ENCODE assay signal across 1 cellular context in the genomic region with DNA sequence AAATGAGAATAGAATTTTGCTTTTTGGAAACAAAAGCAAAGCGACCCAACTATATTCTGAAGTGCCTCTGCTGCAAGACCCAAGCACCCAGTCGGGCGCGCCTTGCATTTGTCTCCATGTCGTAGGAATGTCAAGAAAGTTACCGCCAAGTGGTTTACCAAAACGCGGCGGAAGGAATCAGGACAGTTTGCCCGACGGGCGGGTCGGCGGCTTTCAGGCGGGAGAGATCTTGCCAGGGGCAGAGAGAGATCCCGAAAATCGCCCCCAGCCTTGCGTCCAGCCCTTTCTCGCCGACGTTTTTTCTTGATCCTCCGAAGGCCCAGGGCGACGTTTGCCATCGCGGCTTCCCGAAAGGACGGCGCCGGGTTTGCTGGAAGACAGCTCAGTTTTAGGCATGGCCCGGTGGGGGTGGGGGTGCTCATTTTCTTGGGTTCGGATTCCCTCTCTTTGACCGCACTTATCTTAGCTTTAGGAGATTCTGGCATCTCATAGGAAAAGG.
TF ChIP-seq lines count a peak whose summit lies in the region.

No MANE protein-coding gene starts in this region.

TF ChIP-seq in K562, 482 proteins besides CTCF, POLR2A, EP300 and RAD21 (continues in another document):
- TF ChIP-seq, protein P1, sequence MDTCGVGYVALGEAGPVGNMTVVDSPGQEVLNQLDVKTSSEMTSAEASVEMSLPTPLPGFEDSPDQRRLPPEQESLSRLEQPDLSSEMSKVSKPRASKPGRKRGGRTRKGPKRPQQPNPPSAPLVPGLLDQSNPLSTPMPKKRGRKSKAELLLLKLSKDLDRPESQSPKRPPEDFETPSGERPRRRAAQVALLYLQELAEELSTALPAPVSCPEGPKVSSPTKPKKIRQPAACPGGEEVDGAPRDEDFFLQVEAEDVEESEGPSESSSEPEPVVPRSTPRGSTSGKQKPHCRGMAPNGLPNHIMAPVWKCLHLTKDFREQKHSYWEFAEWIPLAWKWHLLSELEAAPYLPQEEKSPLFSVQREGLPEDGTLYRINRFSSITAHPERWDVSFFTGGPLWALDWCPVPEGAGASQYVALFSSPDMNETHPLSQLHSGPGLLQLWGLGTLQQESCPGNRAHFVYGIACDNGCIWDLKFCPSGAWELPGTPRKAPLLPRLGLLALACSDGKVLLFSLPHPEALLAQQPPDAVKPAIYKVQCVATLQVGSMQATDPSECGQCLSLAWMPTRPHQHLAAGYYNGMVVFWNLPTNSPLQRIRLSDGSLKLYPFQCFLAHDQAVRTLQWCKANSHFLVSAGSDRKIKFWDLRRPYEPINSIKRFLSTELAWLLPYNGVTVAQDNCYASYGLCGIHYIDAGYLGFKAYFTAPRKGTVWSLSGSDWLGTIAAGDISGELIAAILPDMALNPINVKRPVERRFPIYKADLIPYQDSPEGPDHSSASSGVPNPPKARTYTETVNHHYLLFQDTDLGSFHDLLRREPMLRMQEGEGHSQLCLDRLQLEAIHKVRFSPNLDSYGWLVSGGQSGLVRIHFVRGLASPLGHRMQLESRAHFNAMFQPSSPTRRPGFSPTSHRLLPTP (IDR thresholded peaks at IDR 0.05; ENCODE audit: borderline replicate concordance, extremely low read depth, insufficient read length): no peak
- TF ChIP-seq ZNF3 (CRISPR knock-in tag; IDR thresholded peaks at IDR 0.05) (no peak), KDM5B (IDR thresholded peaks at IDR 0.05; ENCODE audit: insufficient replicate concordance, low read depth, low read length) (peak; percentile 40), TRIM28 (IDR thresholded peaks at IDR 0.05) (no peak), RBM34 (IDR thresholded peaks at IDR 0.05; ENCODE audit: borderline replicate concordance, insufficient read depth, low read length) (no peak), SMARCA4 (IDR thresholded peaks at IDR 0.05) (peak; percentile 38; the same call in 1 of the 2 replicates), KLF16 (IDR thresholded peaks at IDR 0.05) (no peak), SIN3A (IDR thresholded peaks at IDR 0.05; ENCODE audit: borderline replicate concordance in 2 of 2, control insufficient read depth in 1 of 2, low read depth in 2 of 2, low read length in 2 of 2) (no peak), FIP1L1 (IDR thresholded peaks at IDR 0.05; ENCODE audit: low read depth, low read length, poor library complexity, severe bottlenecking) (no peak), TCF7L2 (IDR thresholded peaks at IDR 0.05; ENCODE audit: low read depth, low read length) (no peak), HMGN3 (IDR thresholded peaks at IDR 0.05; ENCODE audit: borderline replicate concordance, extremely low read depth, insufficient read length, low read depth, low read length) (no peak), ELF4 (CRISPR knock-in tag; IDR thresholded peaks at IDR 0.05) (no peak), PHF20 (IDR thresholded peaks at IDR 0.05; ENCODE audit: partially characterized antibody) (no peak), MCM3 (IDR thresholded peaks at IDR 0.05) (no peak), ZNF184 (CRISPR knock-in tag; IDR thresholded peaks at IDR 0.05) (no peak), ETV1 (tag; conservative IDR thresholded peaks at IDR 0.05; ENCODE audit: low read depth) (peak; percentile 69), ZBED1 (IDR thresholded peaks at IDR 0.05) (0 out of 2 replicates have a peak, but pooled peaks have one; percentile 45), POLR3A (IDR thresholded peaks at IDR 0.05; ENCODE audit: borderline replicate concordance, extremely low read depth, insufficient read depth, insufficient read length) (no peak), ESRRB (CRISPR knock-in tag; IDR thresholded peaks at IDR 0.05; ENCODE audit: borderline replicate concordance) (no peak), SIN3B (IDR thresholded peaks at IDR 0.05; ENCODE audit: low read depth) (no peak), ARID1B (IDR thresholded peaks at IDR 0.05) (peak; percentile 6; the same call in 1 of the 2 replicates), SMARCB1 (IDR thresholded peaks at IDR 0.05; ENCODE audit: insufficient read length, low read depth) (no peak), MED1 (CRISPR knock-in tag; IDR thresholded peaks at IDR 0.05; ENCODE audit: borderline replicate concordance) (no peak), MIER1 (IDR thresholded peaks at IDR 0.05; ENCODE audit: low read depth) (no peak), TEAD1 (CRISPR knock-in tag; IDR thresholded peaks at IDR 0.05) (peak in 1 of 2 experiments; percentile 72; a peak in 2 of 4 replicates), SMAD4 (CRISPR knock-in tag; conservative IDR thresholded peaks at IDR 0.05) (peak; percentile 63; the same call in 1 of the 2 replicates), E2F3 (CRISPR knock-in tag; IDR thresholded peaks at IDR 0.05) (0 out of 2 replicates have a peak, but pooled peaks have one; percentile 76), TCFL5 (CRISPR knock-in tag; conservative IDR thresholded peaks at IDR 0.05) (no peak), GTF2E2 (tag; IDR thresholded peaks at IDR 0.05) (peak; percentile 70; the same call in 1 of the 2 replicates), BRF1 (IDR thresholded peaks at IDR 0.05; ENCODE audit: borderline replicate concordance, extremely low read depth, insufficient read length) (no peak), MAZ (CRISPR knock-in tag; conservative IDR thresholded peaks at IDR 0.05 in 1 of 2, IDR thresholded peaks at IDR 0.05 in 1 of 2) (peak in 1 of 2 experiments; percentile 9; a peak in 1 of 4 replicates), NFATC3 (IDR thresholded peaks at IDR 0.05) (no peak), ZSCAN29 (IDR thresholded peaks at IDR 0.05) (0 out of 2 replicates have a peak, but pooled peaks have one; percentile 57), MTA3 (IDR thresholded peaks at IDR 0.05; ENCODE audit: borderline replicate concordance) (peak; percentile 58; the same call in 1 of the 2 replicates), ILK (tag; IDR thresholded peaks at IDR 0.05; ENCODE audit: borderline replicate concordance, low read depth) (no peak), ZNF584 (CRISPR knock-in tag; IDR thresholded peaks at IDR 0.05; ENCODE audit: low read depth) (no peak)
- TF ChIP-seq, protein P2, sequence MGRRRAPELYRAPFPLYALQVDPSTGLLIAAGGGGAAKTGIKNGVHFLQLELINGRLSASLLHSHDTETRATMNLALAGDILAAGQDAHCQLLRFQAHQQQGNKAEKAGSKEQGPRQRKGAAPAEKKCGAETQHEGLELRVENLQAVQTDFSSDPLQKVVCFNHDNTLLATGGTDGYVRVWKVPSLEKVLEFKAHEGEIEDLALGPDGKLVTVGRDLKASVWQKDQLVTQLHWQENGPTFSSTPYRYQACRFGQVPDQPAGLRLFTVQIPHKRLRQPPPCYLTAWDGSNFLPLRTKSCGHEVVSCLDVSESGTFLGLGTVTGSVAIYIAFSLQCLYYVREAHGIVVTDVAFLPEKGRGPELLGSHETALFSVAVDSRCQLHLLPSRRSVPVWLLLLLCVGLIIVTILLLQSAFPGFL (CRISPR knock-in tag; IDR thresholded peaks at IDR 0.05): no peak
- TF ChIP-seq, protein P3, sequence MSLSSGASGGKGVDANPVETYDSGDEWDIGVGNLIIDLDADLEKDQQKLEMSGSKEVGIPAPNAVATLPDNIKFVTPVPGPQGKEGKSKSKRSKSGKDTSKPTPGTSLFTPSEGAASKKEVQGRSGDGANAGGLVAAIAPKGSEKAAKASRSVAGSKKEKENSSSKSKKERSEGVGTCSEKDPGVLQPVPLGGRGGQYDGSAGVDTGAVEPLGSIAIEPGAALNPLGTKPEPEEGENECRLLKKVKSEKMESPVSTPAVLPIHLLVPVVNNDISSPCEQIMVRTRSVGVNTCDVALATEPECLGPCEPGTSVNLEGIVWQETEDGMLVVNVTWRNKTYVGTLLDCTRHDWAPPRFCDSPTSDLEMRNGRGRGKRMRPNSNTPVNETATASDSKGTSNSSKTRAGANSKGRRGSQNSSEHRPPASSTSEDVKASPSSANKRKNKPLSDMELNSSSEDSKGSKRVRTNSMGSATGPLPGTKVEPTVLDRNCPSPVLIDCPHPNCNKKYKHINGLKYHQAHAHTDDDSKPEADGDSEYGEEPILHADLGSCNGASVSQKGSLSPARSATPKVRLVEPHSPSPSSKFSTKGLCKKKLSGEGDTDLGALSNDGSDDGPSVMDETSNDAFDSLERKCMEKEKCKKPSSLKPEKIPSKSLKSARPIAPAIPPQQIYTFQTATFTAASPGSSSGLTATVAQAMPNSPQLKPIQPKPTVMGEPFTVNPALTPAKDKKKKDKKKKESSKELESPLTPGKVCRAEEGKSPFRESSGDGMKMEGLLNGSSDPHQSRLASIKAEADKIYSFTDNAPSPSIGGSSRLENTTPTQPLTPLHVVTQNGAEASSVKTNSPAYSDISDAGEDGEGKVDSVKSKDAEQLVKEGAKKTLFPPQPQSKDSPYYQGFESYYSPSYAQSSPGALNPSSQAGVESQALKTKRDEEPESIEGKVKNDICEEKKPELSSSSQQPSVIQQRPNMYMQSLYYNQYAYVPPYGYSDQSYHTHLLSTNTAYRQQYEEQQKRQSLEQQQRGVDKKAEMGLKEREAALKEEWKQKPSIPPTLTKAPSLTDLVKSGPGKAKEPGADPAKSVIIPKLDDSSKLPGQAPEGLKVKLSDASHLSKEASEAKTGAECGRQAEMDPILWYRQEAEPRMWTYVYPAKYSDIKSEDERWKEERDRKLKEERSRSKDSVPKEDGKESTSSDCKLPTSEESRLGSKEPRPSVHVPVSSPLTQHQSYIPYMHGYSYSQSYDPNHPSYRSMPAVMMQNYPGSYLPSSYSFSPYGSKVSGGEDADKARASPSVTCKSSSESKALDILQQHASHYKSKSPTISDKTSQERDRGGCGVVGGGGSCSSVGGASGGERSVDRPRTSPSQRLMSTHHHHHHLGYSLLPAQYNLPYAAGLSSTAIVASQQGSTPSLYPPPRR (CRISPR knock-in tag; IDR thresholded peaks at IDR 0.05; ENCODE audit: borderline replicate concordance): no peak
- TF ChIP-seq, protein P4, sequence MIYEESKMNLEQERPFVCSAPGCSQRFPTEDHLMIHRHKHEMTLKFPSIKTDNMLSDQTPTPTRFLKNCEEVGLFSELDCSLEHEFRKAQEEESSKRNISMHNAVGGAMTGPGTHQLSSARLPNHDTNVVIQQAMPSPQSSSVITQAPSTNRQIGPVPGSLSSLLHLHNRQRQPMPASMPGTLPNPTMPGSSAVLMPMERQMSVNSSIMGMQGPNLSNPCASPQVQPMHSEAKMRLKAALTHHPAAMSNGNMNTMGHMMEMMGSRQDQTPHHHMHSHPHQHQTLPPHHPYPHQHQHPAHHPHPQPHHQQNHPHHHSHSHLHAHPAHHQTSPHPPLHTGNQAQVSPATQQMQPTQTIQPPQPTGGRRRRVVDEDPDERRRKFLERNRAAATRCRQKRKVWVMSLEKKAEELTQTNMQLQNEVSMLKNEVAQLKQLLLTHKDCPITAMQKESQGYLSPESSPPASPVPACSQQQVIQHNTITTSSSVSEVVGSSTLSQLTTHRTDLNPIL (CRISPR knock-in tag; IDR thresholded peaks at IDR 0.05): no peak
- TF ChIP-seq, protein P5, sequence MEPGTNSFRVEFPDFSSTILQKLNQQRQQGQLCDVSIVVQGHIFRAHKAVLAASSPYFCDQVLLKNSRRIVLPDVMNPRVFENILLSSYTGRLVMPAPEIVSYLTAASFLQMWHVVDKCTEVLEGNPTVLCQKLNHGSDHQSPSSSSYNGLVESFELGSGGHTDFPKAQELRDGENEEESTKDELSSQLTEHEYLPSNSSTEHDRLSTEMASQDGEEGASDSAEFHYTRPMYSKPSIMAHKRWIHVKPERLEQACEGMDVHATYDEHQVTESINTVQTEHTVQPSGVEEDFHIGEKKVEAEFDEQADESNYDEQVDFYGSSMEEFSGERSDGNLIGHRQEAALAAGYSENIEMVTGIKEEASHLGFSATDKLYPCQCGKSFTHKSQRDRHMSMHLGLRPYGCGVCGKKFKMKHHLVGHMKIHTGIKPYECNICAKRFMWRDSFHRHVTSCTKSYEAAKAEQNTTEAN (CRISPR knock-in tag; IDR thresholded peaks at IDR 0.05): no peak
- TF ChIP-seq, protein P6, sequence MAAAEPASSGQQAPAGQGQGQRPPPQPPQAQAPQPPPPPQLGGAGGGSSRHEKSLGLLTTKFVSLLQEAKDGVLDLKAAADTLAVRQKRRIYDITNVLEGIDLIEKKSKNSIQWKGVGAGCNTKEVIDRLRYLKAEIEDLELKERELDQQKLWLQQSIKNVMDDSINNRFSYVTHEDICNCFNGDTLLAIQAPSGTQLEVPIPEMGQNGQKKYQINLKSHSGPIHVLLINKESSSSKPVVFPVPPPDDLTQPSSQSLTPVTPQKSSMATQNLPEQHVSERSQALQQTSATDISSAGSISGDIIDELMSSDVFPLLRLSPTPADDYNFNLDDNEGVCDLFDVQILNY (CRISPR knock-in tag; IDR thresholded peaks at IDR 0.05): no peak
- TF ChIP-seq, protein P7, sequence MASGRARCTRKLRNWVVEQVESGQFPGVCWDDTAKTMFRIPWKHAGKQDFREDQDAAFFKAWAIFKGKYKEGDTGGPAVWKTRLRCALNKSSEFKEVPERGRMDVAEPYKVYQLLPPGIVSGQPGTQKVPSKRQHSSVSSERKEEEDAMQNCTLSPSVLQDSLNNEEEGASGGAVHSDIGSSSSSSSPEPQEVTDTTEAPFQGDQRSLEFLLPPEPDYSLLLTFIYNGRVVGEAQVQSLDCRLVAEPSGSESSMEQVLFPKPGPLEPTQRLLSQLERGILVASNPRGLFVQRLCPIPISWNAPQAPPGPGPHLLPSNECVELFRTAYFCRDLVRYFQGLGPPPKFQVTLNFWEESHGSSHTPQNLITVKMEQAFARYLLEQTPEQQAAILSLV (tag; IDR thresholded peaks at IDR 0.05): no peak
- TF ChIP-seq, protein P8, sequence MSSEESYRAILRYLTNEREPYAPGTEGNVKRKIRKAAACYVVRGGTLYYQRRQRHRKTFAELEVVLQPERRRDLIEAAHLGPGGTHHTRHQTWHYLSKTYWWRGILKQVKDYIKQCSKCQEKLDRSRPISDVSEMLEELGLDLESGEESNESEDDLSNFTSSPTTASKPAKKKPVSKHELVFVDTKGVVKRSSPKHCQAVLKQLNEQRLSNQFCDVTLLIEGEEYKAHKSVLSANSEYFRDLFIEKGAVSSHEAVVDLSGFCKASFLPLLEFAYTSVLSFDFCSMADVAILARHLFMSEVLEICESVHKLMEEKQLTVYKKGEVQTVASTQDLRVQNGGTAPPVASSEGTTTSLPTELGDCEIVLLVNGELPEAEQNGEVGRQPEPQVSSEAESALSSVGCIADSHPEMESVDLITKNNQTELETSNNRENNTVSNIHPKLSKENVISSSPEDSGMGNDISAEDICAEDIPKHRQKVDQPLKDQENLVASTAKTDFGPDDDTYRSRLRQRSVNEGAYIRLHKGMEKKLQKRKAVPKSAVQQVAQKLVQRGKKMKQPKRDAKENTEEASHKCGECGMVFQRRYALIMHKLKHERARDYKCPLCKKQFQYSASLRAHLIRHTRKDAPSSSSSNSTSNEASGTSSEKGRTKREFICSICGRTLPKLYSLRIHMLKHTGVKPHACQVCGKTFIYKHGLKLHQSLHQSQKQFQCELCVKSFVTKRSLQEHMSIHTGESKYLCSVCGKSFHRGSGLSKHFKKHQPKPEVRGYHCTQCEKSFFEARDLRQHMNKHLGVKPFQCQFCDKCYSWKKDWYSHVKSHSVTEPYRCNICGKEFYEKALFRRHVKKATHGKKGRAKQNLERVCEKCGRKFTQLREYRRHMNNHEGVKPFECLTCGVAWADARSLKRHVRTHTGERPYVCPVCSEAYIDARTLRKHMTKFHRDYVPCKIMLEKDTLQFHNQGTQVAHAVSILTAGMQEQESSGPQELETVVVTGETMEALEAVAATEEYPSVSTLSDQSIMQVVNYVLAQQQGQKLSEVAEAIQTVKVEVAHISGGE (CRISPR knock-in tag; IDR thresholded peaks at IDR 0.05): peak in 1 of 3 experiments; percentile 43; a peak in 1 of 6 replicates
